Comparison of ENCODE assay signal across 10 cellular contexts in the genomic region with DNA sequence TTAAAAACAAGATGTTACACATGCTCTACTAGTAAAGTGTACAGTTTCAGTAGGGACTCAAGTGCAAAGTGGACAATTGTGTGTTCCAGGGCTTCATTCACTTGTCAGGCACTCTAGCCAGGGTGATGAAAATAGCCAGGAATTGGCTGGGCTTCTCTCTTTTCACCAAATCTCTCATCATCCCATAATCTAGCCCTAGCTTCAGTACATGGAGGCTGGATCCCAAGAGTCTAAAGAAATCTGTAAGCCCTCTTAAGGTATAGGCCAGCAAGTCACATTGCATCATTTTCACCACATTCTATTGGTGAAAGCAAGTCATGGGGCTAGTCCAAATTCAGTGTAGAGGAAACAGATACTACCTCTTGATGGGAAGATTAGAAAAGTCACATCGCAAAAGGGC.
"Had no signal": no experiment of that assay in that cellular context is flagged by ENCODE, and none has a peak within 500 bp of the region (broad histone marks: within the 10 kb centered on the region; RNA-seq: fewer than 3 reads in every experiment).

No MANE protein-coding gene starts in this region.

- H3K4me3 ChIP-seq: GM23248, HAP-1 had no signal

- H3K9me3 ChIP-seq: HAP-1 had no signal

- ATAC-seq: HCT116, HepG2 had no signal

- H3K9ac ChIP-seq: GM23248 had no signal

- DNase-seq: GM23248, GOT3, H7, HFFc6, KBM-7 had no signal

- H3K27ac ChIP-seq: GM23248, HL-60 had no signal

- H3K36me3 ChIP-seq: HAP-1 had no signal

- H3K27ac Mint-ChIP-seq: HFFc6 had no signal

- H3K4me3 Mint-ChIP-seq: HFFc6, IgD-negative memory B cell had no signal

- H3K9me3 Mint-ChIP-seq: HFFc6 had no signal

- FAIRE-seq: HepG2 had no signal
